Comparison of ENCODE assay signal across 20 cellular contexts in the genomic region with DNA sequence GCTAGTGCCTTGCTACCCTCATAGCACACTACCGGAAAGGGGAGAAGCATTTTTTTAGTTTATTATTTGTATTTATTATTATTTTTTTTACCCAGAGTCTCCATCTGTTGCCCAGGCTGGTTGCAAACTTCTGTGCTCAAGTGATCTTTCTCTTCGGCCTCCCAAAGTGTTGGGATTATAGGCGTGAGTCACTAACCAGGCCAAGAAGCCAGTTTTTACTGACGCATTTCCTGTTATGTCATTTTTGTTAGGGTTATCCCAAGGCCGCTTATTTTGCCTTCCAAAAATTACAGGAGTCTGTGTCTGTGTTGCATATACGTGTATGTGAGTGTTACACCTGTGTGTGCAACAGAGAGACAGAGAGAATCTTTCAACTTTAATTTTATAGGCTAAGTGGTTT.
DNase-seq lines count a peak whose midpoint lies in the region; ATAC-seq, FAIRE-seq and TF ChIP-seq lines count a peak whose summit lies in the region.
"Had no signal": no experiment of that assay in that cellular context is flagged by ENCODE, and none has a peak within 500 bp of the region (broad histone marks: within the 10 kb centered on the region; RNA-seq: fewer than 3 reads in every experiment).

No MANE protein-coding gene starts in this region.

- DNase-seq in AG10803 (ENCODE audit: low read depth) (peak; percentile 58), HTR-8/SVneo (ENCODE audit: insufficient read length, low spot score) (peak; percentile 25), SJSA1 (ENCODE audit: low read depth in 1 of 2, low spot score in 2 of 2) (peak; percentile 27 to 34), foreskin fibroblast (peak; percentile 10 to 48), NCI-H524 treated with DMSO at 0.1 percent for 48 hours (lab: John Stamatoyannopoulos, UW) (no peak), midbrain (lab: John Stamatoyannopoulos, UW) (no peak)
- DNase-seq: activated CD8-positive, alpha-beta memory T cell treated with anti-CD3 and anti-CD28 coated beads, Interleukin-2, amount 50 U/mL, for 48 hours; activated naive CD4-positive, alpha-beta T cell treated with anti-CD3 and anti-CD28 coated beads for 36 hours; effector CD8-positive, alpha-beta T cell; NCI-H1436 treated with DMSO at 0.1 percent for 48 hours; NCI-H446; Peyer's patch; stimulated activated CD4-positive, alpha-beta T cell treated with anti-CD3 and anti-CD28 coated beads, Interleukin-2, amount 100 ng/mL, for 24 hours; T-cell had no signal

- peak overlapping the region; percentile 46 for H3K27ac ChIP-seq in SJSA1
- H3K27ac ChIP-seq: gastroesophageal sphincter, Peyer's patch, thoracic aorta had no signal

- no peaks in the 10 kb centered on the region for H3K27me3 ChIP-seq in SJSA1 (replicated peaks)
- H3K27me3 ChIP-seq: gastroesophageal sphincter, Peyer's patch had no signal

- no peak for ATAC-seq in HG02870 (IDR thresholded peaks at IDR 0.05; ENCODE audit: unreplicated experiment)
- no peak for ATAC-seq in GM21423 (IDR thresholded peaks at IDR 0.05; ENCODE audit: unreplicated experiment)
- ATAC-seq: activated CD4-positive, CD25-positive, alpha-beta regulatory T cell treated with anti-CD3 and anti-CD28 coated beads, Interleukin-2, amount 50 U/mL, for 24 hours; gastroesophageal sphincter; T-cell had no signal

- no peaks in the 10 kb centered on the region for H3K9me3 ChIP-seq in SJSA1 (replicated peaks)
- H3K9me3 ChIP-seq: Peyer's patch, thoracic aorta had no signal

- FAIRE-seq in HTR-8/SVneo (lab: Jason Lieb, UNC), result no peak
- FAIRE-seq: H1 had no signal

- H3K4me1 ChIP-seq in SJSA1 (replicated peaks), result peaks cover 5% of the 10 kb centered on the region; the same call in 1 of the 2 replicates
- H3K4me1 ChIP-seq: gastroesophageal sphincter, Peyer's patch had no signal

- no peaks in the 10 kb centered on the region for H3K36me3 ChIP-seq in SJSA1
- H3K36me3 ChIP-seq: gastroesophageal sphincter, Peyer's patch, thoracic aorta had no signal

- TF ChIP-seq CTCF in AG10803 (conservative IDR thresholded peaks at IDR 0.05; ENCODE audit: low read length), result no peak
- no peak for TF ChIP-seq CTCF in foreskin fibroblast (IDR thresholded peaks at IDR 0.05; ENCODE audit: low read depth, low read length)

- no peak overlapping the region for H3K4me3 ChIP-seq in AG10803 (ENCODE audit: low read length)
- H3K4me3 ChIP-seq in SJSA1, result no peak overlapping the region
- no peak overlapping the region for H3K4me3 ChIP-seq in foreskin fibroblast (ENCODE audit: low read depth in 1 of 2, low read length in 2 of 2)
- H3K4me3 ChIP-seq: gastroesophageal sphincter, Peyer's patch, thoracic aorta had no signal

Comparison
In these comparisons a context has a peak if more than half of its experiments do, and no peak if none do; other contexts are left out.
1. DNase-seq: peak in AG10803 (single experiment), HTR-8/SVneo (single experiment), SJSA1 (2 of 2) and foreskin fibroblast (2 of 2); none in NCI-H524 treated with DMSO at 0.1 percent for 48 hours (single experiment) and midbrain (single experiment).